Comparison of ENCODE assay signal across 8 cellular contexts in the genomic region with DNA sequence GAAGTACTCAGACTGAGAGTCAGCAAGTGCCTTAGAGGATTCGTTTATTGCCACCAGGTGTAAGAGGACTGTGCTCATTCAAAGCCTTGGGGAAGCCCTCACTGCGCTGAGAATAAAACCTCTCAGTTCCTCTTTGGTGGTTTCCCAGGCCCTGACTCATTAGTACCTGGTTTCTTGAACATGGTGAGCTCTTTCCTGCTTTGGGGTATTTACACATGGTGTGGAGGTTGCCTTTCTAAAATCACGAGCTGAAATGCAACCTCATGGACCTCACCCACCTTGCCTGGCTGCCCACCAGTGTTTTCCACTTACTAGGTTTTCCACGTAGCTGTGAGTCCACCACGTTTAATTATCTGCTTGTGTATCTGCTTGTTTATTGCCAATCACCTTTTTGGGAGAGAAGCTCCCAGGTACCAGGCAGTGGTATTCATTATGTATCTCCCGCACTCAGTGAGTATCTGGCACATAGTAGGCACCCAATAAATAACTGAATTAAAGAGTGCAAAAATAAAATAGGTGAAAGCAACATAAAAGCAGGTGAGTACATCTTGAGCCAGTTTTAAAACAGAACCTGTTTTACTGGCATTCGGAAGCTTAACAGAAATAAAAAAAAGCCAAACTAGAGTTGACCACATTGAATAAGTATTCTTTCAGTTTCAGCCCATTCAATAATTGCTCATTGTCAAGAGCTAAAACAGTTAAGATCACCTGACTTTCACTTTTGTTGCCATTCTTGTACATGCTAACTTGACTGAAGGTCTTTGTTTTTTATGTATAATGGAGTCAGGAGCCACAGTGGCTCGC.
DNase-seq lines count a peak whose midpoint lies in the region; ATAC-seq, FAIRE-seq and TF ChIP-seq lines count a peak whose summit lies in the region.

No MANE protein-coding gene starts in this region.

- H3K27me3 ChIP-seq in DND-41 (ENCODE audit: insufficient read depth, low read length, poor library complexity) (no peaks in the 10 kb centered on the region), small intestine (ENCODE audit: control insufficient read depth in 2 of 2, insufficient read depth in 2 of 2, low read length in 2 of 2) (no peaks in the 10 kb centered on the region), neuronal stem cell (ENCODE audit: control insufficient read depth in 3 of 3, insufficient read depth in 3 of 3, low read depth in 1 of 3, low read length in 3 of 3) (no peaks in the 10 kb centered on the region), brain microvascular endothelial cell (replicated peaks) (no peaks in the 10 kb centered on the region)

- TF ChIP-seq CTCF in DND-41 (IDR thresholded peaks at IDR 0.05; ENCODE audit: borderline replicate concordance, extremely low read depth, low read length, poor library complexity, severe bottlenecking): no peak
- no peak for TF ChIP-seq CTCF in brain microvascular endothelial cell (IDR thresholded peaks at IDR 0.05; ENCODE audit: low read depth, low read length, missing control alignments)

- peaks cover 11% of the 10 kb centered on the region for H3K4me1 ChIP-seq in DND-41 (ENCODE audit: insufficient read depth, low read length)
- H3K4me1 ChIP-seq in small intestine (ENCODE audit: control insufficient read depth in 2 of 2, insufficient read depth in 1 of 2, low read depth in 1 of 2, low read length in 1 of 2): no peaks in the 10 kb centered on the region
- H3K4me1 ChIP-seq in neuronal stem cell (ENCODE audit: control insufficient read depth in 2 of 2, insufficient read depth in 1 of 2, low read depth in 1 of 2, low read length in 2 of 2): peaks cover 5 to 12% of the 10 kb centered on the region in 2 donors

- H3K14ac ChIP-seq in neuronal stem cell (ENCODE audit: low read length): no peak overlapping the region

- no peak overlapping the region for H4K8ac ChIP-seq in neuronal stem cell (ENCODE audit: low read depth, low read length)

- H3K4me3 ChIP-seq in DND-41 (ENCODE audit: low read depth in 1 of 2, low read length in 2 of 2) (no peak overlapping the region), small intestine (ENCODE audit: low read depth in 1 of 2, low read length in 2 of 2) (no peak overlapping the region), neuronal stem cell (ENCODE audit: low read length in 2 of 2) (no peak overlapping the region), brain microvascular endothelial cell (ENCODE audit: low read depth, low read length) (no peak overlapping the region)

- no peaks in the 10 kb centered on the region for H3K36me3 Mint-ChIP-seq in T-helper 1 cell treated with Interleukin-12 subunit alpha and Interleukin-12 subunit beta and Interleukin-4 antibody, amounts not matched to agents 30 μg/mL and 1 μg/mL, for 36 hours (ENCODE audit: low read depth)
- no peaks in the 10 kb centered on the region for H3K36me3 Mint-ChIP-seq in stimulated activated naive CD8-positive, alpha-beta T cell treated with anti-CD3 and anti-CD28 coated beads, Interleukin-15, Interleukin-2, amounts not matched to agents 100 ng/mL and 50 ng/mL, for 24 hours (ENCODE audit: low read depth)

- H3K4me1 Mint-ChIP-seq in T-helper 1 cell treated with Interleukin-12 subunit alpha and Interleukin-12 subunit beta and Interleukin-4 antibody, amounts not matched to agents 30 μg/mL and 1 μg/mL, for 36 hours (ENCODE audit: low read depth): peaks cover 21% of the 10 kb centered on the region
- peaks cover 15% of the 10 kb centered on the region for H3K4me1 Mint-ChIP-seq in stimulated activated naive CD8-positive, alpha-beta T cell treated with anti-CD3 and anti-CD28 coated beads, Interleukin-15, Interleukin-2, amounts not matched to agents 100 ng/mL and 50 ng/mL, for 24 hours (ENCODE audit: low read depth)

- H2BK5ac ChIP-seq in neuronal stem cell (ENCODE audit: low read length): no peak overlapping the region

- no peak overlapping the region for H3K18ac ChIP-seq in neuronal stem cell (ENCODE audit: low read length)

- H3K79me2 ChIP-seq in DND-41 (ENCODE audit: insufficient read depth, low read length): no peaks in the 10 kb centered on the region

- WGBS in small intestine, 3 donors: 62 to 68% (median 66%) methylated on average over 8 of the region's 8 CpGs
- WGBS in neuronal stem cell (ENCODE audit: extremely low coverage in 2 of 2, insufficient read length in 2 of 2, insufficient replicate concordance in 1 of 2), 2 donors: no CpG with 5 or more reads among the region's 8 CpGs

- peaks cover 3% of the 10 kb centered on the region for H3K9me3 Mint-ChIP-seq in T-helper 1 cell treated with Interleukin-12 subunit alpha and Interleukin-12 subunit beta and Interleukin-4 antibody, amounts not matched to agents 30 μg/mL and 1 μg/mL, for 36 hours
- no peaks in the 10 kb centered on the region for H3K9me3 Mint-ChIP-seq in stimulated activated naive CD8-positive, alpha-beta T cell treated with anti-CD3 and anti-CD28 coated beads, Interleukin-15, Interleukin-2, amounts not matched to agents 100 ng/mL and 50 ng/mL, for 24 hours

- H2BK12ac ChIP-seq in neuronal stem cell (ENCODE audit: low read length): no peak overlapping the region

- H3K27me3 Mint-ChIP-seq in T-helper 1 cell treated with Interleukin-12 subunit alpha and Interleukin-12 subunit beta and Interleukin-4 antibody, amounts not matched to agents 30 μg/mL and 1 μg/mL, for 36 hours (ENCODE audit: low read depth): peaks cover 17% of the 10 kb centered on the region
- peaks cover 30% of the 10 kb centered on the region for H3K27me3 Mint-ChIP-seq in stimulated activated naive CD8-positive, alpha-beta T cell treated with anti-CD3 and anti-CD28 coated beads, Interleukin-15, Interleukin-2, amounts not matched to agents 100 ng/mL and 50 ng/mL, for 24 hours

- FAIRE-seq in small intestine (lab: Jason Lieb, UNC): no peak

- H4K91ac ChIP-seq in neuronal stem cell (ENCODE audit: low read depth, low read length, poor library complexity): no peak overlapping the region

- H3K23ac ChIP-seq in neuronal stem cell (ENCODE audit: low read depth, low read length, poor library complexity): no peak overlapping the region

- in situ Hi-C loops in brain microvascular endothelial cell (cut with HindIII; ENCODE audit: low pct_ligation_motif_present, low sequenced_read_pairs): loop anchor here (25.0 kb wide), 2 partner anchors 200 to 950 kb away; no protein-coding TSS in a partner anchor

- H3K9ac ChIP-seq in DND-41 (ENCODE audit: low read depth, low read length) (no peak overlapping the region), neuronal stem cell (ENCODE audit: low read depth, low read length, poor library complexity) (no peak overlapping the region)

- no peak overlapping the region for H2AK5ac ChIP-seq in neuronal stem cell (ENCODE audit: low read depth, low read length)

- peak; percentile 92 for ATAC-seq in DND-41 (ENCODE audit: insufficient read depth, low read depth)
- peak; percentile 89 for ATAC-seq in GM19351 (IDR thresholded peaks at IDR 0.05; ENCODE audit: unreplicated experiment)
- peak; percentile 80 for ATAC-seq in HG03342 (IDR thresholded peaks at IDR 0.05; ENCODE audit: unreplicated experiment)

- no peak overlapping the region for H3K27ac Mint-ChIP-seq in T-helper 1 cell treated with Interleukin-12 subunit alpha and Interleukin-12 subunit beta and Interleukin-4 antibody, amounts not matched to agents 30 μg/mL and 1 μg/mL, for 36 hours
- H3K27ac Mint-ChIP-seq in stimulated activated naive CD8-positive, alpha-beta T cell treated with anti-CD3 and anti-CD28 coated beads, Interleukin-15, Interleukin-2, amounts not matched to agents 100 ng/mL and 50 ng/mL, for 24 hours: peak overlapping the region; percentile 77

- peak overlapping the region; percentile 54 for H3K4me3 Mint-ChIP-seq in T-helper 1 cell treated with Interleukin-12 subunit alpha and Interleukin-12 subunit beta and Interleukin-4 antibody, amounts not matched to agents 30 μg/mL and 1 μg/mL, for 36 hours
- H3K4me3 Mint-ChIP-seq in stimulated activated naive CD8-positive, alpha-beta T cell treated with anti-CD3 and anti-CD28 coated beads, Interleukin-15, Interleukin-2, amounts not matched to agents 100 ng/mL and 50 ng/mL, for 24 hours: no peak overlapping the region

- H4K20me1 ChIP-seq in DND-41 (ENCODE audit: insufficient read depth, low read length): no peaks in the 10 kb centered on the region

- H2BK120ac ChIP-seq in neuronal stem cell (ENCODE audit: low read depth, low read length): no peak overlapping the region

- no peak overlapping the region for H2AFZ ChIP-seq in DND-41 (ENCODE audit: low read depth, low read length)
- no peak overlapping the region for H2AFZ ChIP-seq in neuronal stem cell (ENCODE audit: low read length)

- H3K9me3 ChIP-seq in DND-41 (ENCODE audit: insufficient read depth, low read length, severe bottlenecking) (no peaks in the 10 kb centered on the region), small intestine (ENCODE audit: control insufficient read depth, low read depth) (no peaks in the 10 kb centered on the region), neuronal stem cell (replicated peaks in 1 of 2; ENCODE audit: control insufficient read depth in 2 of 2, insufficient read depth in 1 of 2, low read depth in 1 of 2, low read length in 2 of 2) (no peaks in the 10 kb centered on the region)

- peak; percentile 45 for DNase-seq in DND-41
- DNase-seq in small intestine: no peak
- no peak for DNase-seq in neuronal stem cell (ENCODE audit: low spot score)
- no peak for DNase-seq in brain microvascular endothelial cell

- H3K27ac ChIP-seq in DND-41 (ENCODE audit: low read length) (no peak overlapping the region), small intestine (ENCODE audit: low read depth in 1 of 2, low read length in 1 of 2) (no peak overlapping the region), neuronal stem cell (replicated peaks; ENCODE audit: low read length) (no peak overlapping the region), brain microvascular endothelial cell (no peak overlapping the region)

- H3K4ac ChIP-seq in neuronal stem cell (ENCODE audit: low read length): no peak overlapping the region

- no peaks in the 10 kb centered on the region for H3K79me1 ChIP-seq in neuronal stem cell (ENCODE audit: low read depth, low read length)

- H2BK15ac ChIP-seq in neuronal stem cell (ENCODE audit: low read length): no peak overlapping the region

- no peaks in the 10 kb centered on the region for H3K36me3 ChIP-seq in DND-41 (ENCODE audit: insufficient read depth, low read length)
- H3K36me3 ChIP-seq in small intestine (ENCODE audit: control insufficient read depth in 2 of 2, insufficient read depth in 2 of 2, low read length in 2 of 2): no peaks in the 10 kb centered on the region
- H3K36me3 ChIP-seq in neuronal stem cell (replicated peaks in 1 of 2; ENCODE audit: control insufficient read depth in 2 of 2, insufficient read depth in 2 of 2, low read length in 2 of 2): no peaks in the 10 kb centered on the region
- H3K36me3 ChIP-seq in brain microvascular endothelial cell (replicated peaks): no peaks in the 10 kb centered on the region

- H3K4me2 ChIP-seq in DND-41 (ENCODE audit: insufficient read depth, low read length): no peak overlapping the region
- no peak overlapping the region for H3K4me2 ChIP-seq in neuronal stem cell (ENCODE audit: insufficient read depth, low read length, poor library complexity, severe bottlenecking)
